9 cellular contexts compared by ENCODE assay signal in genomic region chr5:33209252-33209651, GRCh38.
"Had no signal": no experiment of that assay in that cellular context is flagged by ENCODE, and none has a peak within 500 bp of the region (broad histone marks: within the 10 kb centered on the region; RNA-seq: fewer than 3 reads in every experiment).

No MANE protein-coding gene starts in this region.

- ATAC-seq: HCT116, HepG2, K562 had no signal

- H3K4me3 Mint-ChIP-seq: HFFc6 had no signal

- H3K36me3 ChIP-seq: HAP-1 had no signal

- H3K9me3 ChIP-seq: HAP-1 had no signal

- H3K4me3 ChIP-seq: HAP-1, K562 had no signal

- DNase-seq: GOT3, H7, HFFc6, KG1 had no signal

- H3K4me1 ChIP-seq: HAP-1 had no signal

- H3K27ac Mint-ChIP-seq: HFFc6 had no signal

- H3K9me3 Mint-ChIP-seq: HFFc6 had no signal

- H3K27ac ChIP-seq: HL-60 had no signal
